Comparison of ENCODE assay signal across 19 cellular contexts in genomic region chr22:19062139-19062789, GRCh38. TPM values are rescaled to one million over a fixed set of nuclear protein-coding genes. Genes with fewer than 3 reads are reported as not detected.
DNase-seq lines count a peak whose midpoint lies in the region; ATAC-seq and TF ChIP-seq lines count a peak whose summit lies in the region.
"Had no signal": no experiment of that assay in that cellular context is flagged by ENCODE, and none has a peak within 500 bp of the region (broad histone marks: within the 10 kb centered on the region; RNA-seq: fewer than 3 reads in every experiment).

No MANE protein-coding gene starts in this region.

- TF ChIP-seq POLR2A in body of pancreas (IDR thresholded peaks at IDR 0.05) = no peak

- TF ChIP-seq CTCF in right atrium auricular region (IDR thresholded peaks at IDR 0.05) (no peak), body of pancreas (IDR thresholded peaks at IDR 0.05) (peak in 1 of 7 experiments; percentile 6), nephron progenitor cell (IDR thresholded peaks at IDR 0.05) (no peak)

- no peak overlapping the region for H3K4me3 ChIP-seq in right atrium auricular region
- no peak overlapping the region for H3K4me3 ChIP-seq in right cardiac atrium (ENCODE audit: low read length)
- no peak overlapping the region for H3K4me3 ChIP-seq in body of pancreas
- no peak overlapping the region for H3K4me3 ChIP-seq in Karpas-422 (ENCODE audit: low read length)
- H3K4me3 ChIP-seq: HAP-1, heart right ventricle had no signal

- H2AFZ ChIP-seq in Karpas-422 (ENCODE audit: low read length) = no peak overlapping the region

- H3K4me2 ChIP-seq in Karpas-422 (ENCODE audit: low read depth, low read length, poor library complexity, severe bottlenecking) = no peak overlapping the region

- H3K27me3 ChIP-seq in right atrium auricular region (no peaks in the 10 kb centered on the region), right cardiac atrium (ENCODE audit: control insufficient read depth, insufficient read depth) (no peaks in the 10 kb centered on the region), body of pancreas (no peaks in the 10 kb centered on the region), Karpas-422 (ENCODE audit: low read length) (no peaks in the 10 kb centered on the region)
- H3K27me3 ChIP-seq: heart right ventricle had no signal

- no peaks in the 10 kb centered on the region for H4K20me1 ChIP-seq in Karpas-422 (ENCODE audit: insufficient read depth, low read depth, low read length)

- H3K36me3 Mint-ChIP-seq in nephron progenitor cell (ENCODE audit: low read depth) = peaks cover 33% of the 10 kb centered on the region
- peaks cover 19% of the 10 kb centered on the region for H3K36me3 Mint-ChIP-seq in T-helper 2 cell treated with Interferon-gamma antibody and Interleukin-4, amounts not matched to agents 5 μg/mL and 100 μg/mL, for 36 hours (ENCODE audit: low read depth)

- ATAC-seq in right cardiac atrium = no peak
- ATAC-seq in body of pancreas = peak; percentile 28
- ATAC-seq: SK-N-SH treated with all-trans-retinoic acid at 6 μM for 48 hours had no signal

- DNase-seq in right atrium auricular region (ENCODE audit: low spot score) = peak; percentile 13
- DNase-seq in right cardiac atrium = no peak
- DNase-seq in body of pancreas = peak; percentile 40 to 77 (median 64)
- no peak for DNase-seq in nephron progenitor cell
- DNase-seq in Karpas-422 = no peak
- DNase-seq in T-helper 2 cell treated with Interferon-gamma antibody and Interleukin-4, amounts not matched to agents 5 μg/mL and 100 μg/mL, for 36 hours (ENCODE audit: low spot score) = no peak
- DNase-seq in midbrain (lab: John Stamatoyannopoulos, UW) = no peak
- no peak for DNase-seq in effector CD8-positive, alpha-beta T cell (lab: John Stamatoyannopoulos, UW)
- DNase-seq: activated CD4-positive, CD25-positive, alpha-beta regulatory T cell treated with anti-CD3 and anti-CD28 coated beads, Interleukin-2, amount 50 U/mL, for 72 hours; activated naive CD4-positive, alpha-beta T cell; DMS79; heart right ventricle; MV-4-11; naive B cell; NCI-H1930; stimulated activated CD8-positive, alpha-beta memory T cell treated with anti-CD3 and anti-CD28 coated beads, Interleukin-4, amount 100 ng/mL, for 48 hours had no signal

- H3K9ac ChIP-seq in Karpas-422 (ENCODE audit: low read length) = no peak overlapping the region

- H3K4me1 Mint-ChIP-seq in nephron progenitor cell = peaks cover 8% of the 10 kb centered on the region
- H3K4me1 Mint-ChIP-seq in T-helper 2 cell treated with Interferon-gamma antibody and Interleukin-4, amounts not matched to agents 5 μg/mL and 100 μg/mL, for 36 hours (ENCODE audit: low read depth) = no peaks in the 10 kb centered on the region

- H3K9me2 ChIP-seq in Karpas-422 (replicated peaks; ENCODE audit: insufficient read depth, low read length) = no peaks in the 10 kb centered on the region

- no peaks in the 10 kb centered on the region for H3K27me3 Mint-ChIP-seq in nephron progenitor cell (ENCODE audit: low read depth, poor library complexity)
- no peaks in the 10 kb centered on the region for H3K27me3 Mint-ChIP-seq in T-helper 2 cell treated with Interferon-gamma antibody and Interleukin-4, amounts not matched to agents 5 μg/mL and 100 μg/mL, for 36 hours (ENCODE audit: low read depth)
- H3K27me3 Mint-ChIP-seq: naive B cell, progenitor cell of endocrine pancreas had no signal

- H3K9me3 Mint-ChIP-seq in nephron progenitor cell = no peaks in the 10 kb centered on the region
- no peaks in the 10 kb centered on the region for H3K9me3 Mint-ChIP-seq in T-helper 2 cell treated with Interferon-gamma antibody and Interleukin-4, amounts not matched to agents 5 μg/mL and 100 μg/mL, for 36 hours
- H3K9me3 Mint-ChIP-seq: naive B cell had no signal

- WGBS in right cardiac atrium = 70% methylated on average over 11 of the region's 11 CpGs
- WGBS in body of pancreas, 2 donors = 27 to 44% methylated on average over 9 to 11 of the region's 11 CpGs

- peaks cover 85% of the 10 kb centered on the region for H3K36me3 ChIP-seq in right atrium auricular region
- H3K36me3 ChIP-seq in body of pancreas (replicated peaks in 1 of 2; ENCODE audit: insufficient read depth in 1 of 2, low read depth in 2 of 2) = peaks cover 4 to 19% of the 10 kb centered on the region in 2 donors
- no peaks in the 10 kb centered on the region; the same call in 1 of the 2 replicates for H3K36me3 ChIP-seq in Karpas-422 (ENCODE audit: insufficient read depth, low read length)

- H3K79me2 ChIP-seq in Karpas-422 (ENCODE audit: low read length) = no peaks in the 10 kb centered on the region

- H3K27ac Mint-ChIP-seq in nephron progenitor cell = peak overlapping the region; percentile 19
- H3K27ac Mint-ChIP-seq in T-helper 2 cell treated with Interferon-gamma antibody and Interleukin-4, amounts not matched to agents 5 μg/mL and 100 μg/mL, for 36 hours = no peak overlapping the region
- H3K27ac Mint-ChIP-seq: progenitor cell of endocrine pancreas had no signal

- no peaks in the 10 kb centered on the region for H3K4me1 ChIP-seq in right atrium auricular region
- H3K4me1 ChIP-seq in right cardiac atrium (ENCODE audit: control insufficient read depth, insufficient read depth, low read length) = no peaks in the 10 kb centered on the region
- peaks cover 34% of the 10 kb centered on the region for H3K4me1 ChIP-seq in body of pancreas
- no peaks in the 10 kb centered on the region for H3K4me1 ChIP-seq in Karpas-422 (ENCODE audit: low read length)
- H3K4me1 ChIP-seq: HAP-1 had no signal

- no peak overlapping the region for H3K4me3 Mint-ChIP-seq in nephron progenitor cell
- H3K4me3 Mint-ChIP-seq in T-helper 2 cell treated with Interferon-gamma antibody and Interleukin-4, amounts not matched to agents 5 μg/mL and 100 μg/mL, for 36 hours = no peak overlapping the region

- intact Hi-C loops in right cardiac atrium (cut with DNase I) (no loop called here), body of pancreas (cut with DNase I) (no loop called here)

- H3K27ac ChIP-seq in right atrium auricular region = no peak overlapping the region
- H3K27ac ChIP-seq in right cardiac atrium (ENCODE audit: low read length) = no peak overlapping the region
- H3K27ac ChIP-seq in body of pancreas = no peak overlapping the region
- H3K27ac ChIP-seq in Karpas-422 (ENCODE audit: low read length) = no peak overlapping the region
- H3K27ac ChIP-seq: heart right ventricle had no signal

- no peaks in the 10 kb centered on the region for H3K9me3 ChIP-seq in right atrium auricular region
- no peaks in the 10 kb centered on the region for H3K9me3 ChIP-seq in right cardiac atrium (ENCODE audit: control insufficient read depth, low read length)
- H3K9me3 ChIP-seq in body of pancreas = no peaks in the 10 kb centered on the region
- H3K9me3 ChIP-seq in Karpas-422 (ENCODE audit: low read length) = no peaks in the 10 kb centered on the region
- H3K9me3 ChIP-seq: HAP-1, heart right ventricle had no signal

RNA-seq across cellular contexts. Expression of gene DGCR2, which starts 59.9 kb away (rescaled TPM):
- total RNA-seq in right atrium auricular region (10 to 100 TPM; 32.8 to 48.1 TPM), right cardiac atrium (10 to 100 TPM; 28.9 to 38.8 (median 35.4) TPM), body of pancreas (10 to 100 TPM; 43.8 to 89.3 TPM)
- polyA plus RNA-seq in right cardiac atrium = 34.9 TPM
- 18.6 and 31.1 TPM in 2 replicates for total RNA-seq in Karpas-422 (2014; rRNA removed; shearing (Covaris generic); ENCODE audit: low replicate concordance)

Comparison
In these comparisons a context has a peak if more than half of its experiments do, and no peak if none do; other contexts are left out.
1. DNase-seq: peak in right atrium auricular region (single experiment) and body of pancreas (4 of 4); none in right cardiac atrium (0 of 3), nephron progenitor cell (single experiment), Karpas-422 (single experiment), T-helper 2 cell treated with Interferon-gamma antibody and Interleukin-4, amounts not matched to agents 5 μg/mL and 100 μg/mL, for 36 hours (single experiment), midbrain (single experiment) and effector CD8-positive, alpha-beta T cell (single experiment).